In genomic region chr3:42301446-42302175, GRCh38 we compare ENCODE assay signal across 29 cellular contexts. TPM values are rescaled to one million over a fixed set of nuclear protein-coding genes. Genes with fewer than 3 reads are reported as not detected.
"Had no signal": no experiment of that assay in that cellular context is flagged by ENCODE, and none has a peak within 500 bp of the region (broad histone marks: within the 10 kb centered on the region; RNA-seq: fewer than 3 reads in every experiment).

No MANE protein-coding gene starts in this region.

- H3K4me3 ChIP-seq: body of pancreas, cardiac muscle cell, colonic mucosa, heart right ventricle, neural progenitor cell, psoas muscle, sigmoid colon, spleen, thoracic aorta had no signal

- H3K9me3 Mint-ChIP-seq: natural killer cell, neural progenitor cell had no signal

- H3K36me3 Mint-ChIP-seq: natural killer cell, neural progenitor cell had no signal

- DNase-seq: activated CD4-positive, alpha-beta T cell treated with anti-CD3 and anti-CD28 coated beads for 48 hours; activated CD4-positive, alpha-beta T cell treated with anti-CD3 and anti-CD28 coated beads, Interleukin-2, amount 50 U/mL, for 48 hours; activated CD8-positive, alpha-beta memory T cell treated with anti-CD3 and anti-CD28 coated beads for 24 hours; activated effector memory CD4-positive, alpha-beta T cell treated with Interleukin-2 at 50 U/mL for 16 hours; activated naive CD4-positive, alpha-beta T cell treated with Interleukin-2 at 50 U/mL for 16 hours; aorta; body of pancreas; cerebellar nuclear complex; colonic mucosa; effector CD8-positive, alpha-beta T cell; erythroblast; foreskin fibroblast; heart right ventricle; midbrain; natural killer cell; occipital lobe; psoas muscle; sigmoid colon; spleen; stimulated activated naive CD8-positive, alpha-beta T cell treated with anti-CD3 and anti-CD28 coated beads, Interleukin-15, Interleukin-2, amounts not matched to agents 100 U/mL and 50 U/mL, for 24 hours; trophoblast cell had no signal

- ATAC-seq: activated CD4-positive, CD25-positive, alpha-beta regulatory T cell treated with anti-CD3 and anti-CD28 coated beads, Interleukin-2, amount 50 U/mL, for 24 hours; body of pancreas; heart right ventricle; natural killer cell; psoas muscle had no signal

- H3K4me3 Mint-ChIP-seq: activated naive CD8-positive, alpha-beta T cell; natural killer cell; neural progenitor cell had no signal

- H3K27ac Mint-ChIP-seq: activated naive CD8-positive, alpha-beta T cell; natural killer cell; neural progenitor cell had no signal

- H3K4me1 Mint-ChIP-seq: natural killer cell, neural progenitor cell had no signal

RNA-seq across cellular contexts. Expression of gene CCK, which starts 35.6 kb away (rescaled TPM):
- total RNA-seq: aorta; body of pancreas; cardiac muscle cell; colonic mucosa; dermis microvascular lymphatic vessel endothelial cell; glomerular endothelial cell; heart right ventricle; psoas muscle; spleen; T-helper 1 cell treated with Interleukin-12 subunit alpha and Interleukin-12 subunit beta and Interleukin-4 antibody, amounts not matched to agents 30 ng/mL and 1 ng/mL, for 36 hours; thoracic aorta had no signal
- polyA plus RNA-seq: cardiac muscle cell, heart right ventricle, spleen had no signal
